In genomic region chr11:117058761-117059233, GRCh38 we compare ENCODE assay signal across 12 cellular contexts. TPM values are rescaled to one million over a fixed set of nuclear protein-coding genes. Genes with fewer than 3 reads are reported as not detected.
DNase-seq lines count a peak whose midpoint lies in the region; ATAC-seq and TF ChIP-seq lines count a peak whose summit lies in the region.
"Had no signal": no experiment of that assay in that cellular context is flagged by ENCODE, and none has a peak within 500 bp of the region (broad histone marks: within the 10 kb centered on the region; RNA-seq: fewer than 3 reads in every experiment).

No MANE protein-coding gene starts in this region.

- peaks cover 34% of the 10 kb centered on the region for H3K4me1 Mint-ChIP-seq in brain

- H3K9me3 Mint-ChIP-seq in brain: no peaks in the 10 kb centered on the region
- H3K9me3 Mint-ChIP-seq: T-helper 1 cell treated with Interleukin-12 subunit alpha and Interleukin-12 subunit beta and Interleukin-4 antibody, amounts not matched to agents 30 μg/mL and 1 μg/mL, for 36 hours had no signal

- H3K4me3 Mint-ChIP-seq in brain: no peak overlapping the region
- H3K4me3 Mint-ChIP-seq: T-helper 1 cell treated with Interleukin-12 subunit alpha and Interleukin-12 subunit beta and Interleukin-4 antibody, amounts not matched to agents 30 μg/mL and 1 μg/mL, for 36 hours had no signal

- no peak for ATAC-seq in GM21515 (IDR thresholded peaks at IDR 0.05; ENCODE audit: unreplicated experiment)

- TF ChIP-seq CTCF in AG10803 (conservative IDR thresholded peaks at IDR 0.05; ENCODE audit: low read length): no peak
- no peak for TF ChIP-seq CTCF in brain (conservative IDR thresholded peaks at IDR 0.05)

- H3K27ac Mint-ChIP-seq in brain: peak overlapping the region in 3 of 5 experiments; percentile 50 to 67 (median 55)
- H3K27ac Mint-ChIP-seq: T-helper 1 cell treated with Interleukin-12 subunit alpha and Interleukin-12 subunit beta and Interleukin-4 antibody, amounts not matched to agents 30 μg/mL and 1 μg/mL, for 36 hours had no signal

- no peaks in the 10 kb centered on the region for H3K27me3 Mint-ChIP-seq in brain

- no peak overlapping the region for H3K4me3 ChIP-seq in AG10803 (ENCODE audit: low read length)

- DNase-seq in AG10803 (ENCODE audit: low read depth) (peak; percentile 86), HT1080 (ENCODE audit: low read depth) (peak; percentile 74), lung microvascular endothelial cell (ENCODE audit: low read depth in 2 of 2) (peak; percentile 60 to 83), SKM-1 treated with dmso at 0.1 percent for 144 hours (lab: John Stamatoyannopoulos, UW; ENCODE audit: unreplicated experiment) (no peak), hepatic stellate cell (ENCODE audit: low spot score) (no peak)
- DNase-seq in activated naive CD4-positive, alpha-beta T cell (lab: John Stamatoyannopoulos, UW): no peak
- DNase-seq: cortex of kidney, NCI-H82, occipital lobe had no signal

- H3K36me3 Mint-ChIP-seq in brain: peaks cover 7% of the 10 kb centered on the region

RNA-seq across cellular contexts. Expression of gene SIK3, which starts 39.4 kb away (rescaled TPM):
- total RNA-seq in HT1080 (2014; rRNA removed; shearing (Covaris generic)): 14.3 and 15.2 TPM in 2 replicates
- polyA plus RNA-seq in HT1080 (2015; cell fraction: cytosol; rRNA removed): 13.3 and 15.2 TPM in 2 replicates
- 25.8 and 28.9 TPM in 2 replicates for polyA plus RNA-seq in HT1080 (2015; cell fraction: nucleus; rRNA removed)
- polyA plus RNA-seq in brain (ENCODE audit: insufficient read depth, low read depth, low replicate concordance): 27.2 TPM
- 6.1 and 6.3 TPM in 2 replicates for total RNA-seq in lung microvascular endothelial cell

Comparison
In these comparisons a context has a peak if more than half of its experiments do, and no peak if none do; other contexts are left out.
1. DNase-seq: peak in AG10803 (single experiment), HT1080 (single experiment) and lung microvascular endothelial cell (2 of 2); none in SKM-1 treated with dmso at 0.1 percent for 144 hours (single experiment), hepatic stellate cell (single experiment) and activated naive CD4-positive, alpha-beta T cell (0 of 4).